In the genomic region with DNA sequence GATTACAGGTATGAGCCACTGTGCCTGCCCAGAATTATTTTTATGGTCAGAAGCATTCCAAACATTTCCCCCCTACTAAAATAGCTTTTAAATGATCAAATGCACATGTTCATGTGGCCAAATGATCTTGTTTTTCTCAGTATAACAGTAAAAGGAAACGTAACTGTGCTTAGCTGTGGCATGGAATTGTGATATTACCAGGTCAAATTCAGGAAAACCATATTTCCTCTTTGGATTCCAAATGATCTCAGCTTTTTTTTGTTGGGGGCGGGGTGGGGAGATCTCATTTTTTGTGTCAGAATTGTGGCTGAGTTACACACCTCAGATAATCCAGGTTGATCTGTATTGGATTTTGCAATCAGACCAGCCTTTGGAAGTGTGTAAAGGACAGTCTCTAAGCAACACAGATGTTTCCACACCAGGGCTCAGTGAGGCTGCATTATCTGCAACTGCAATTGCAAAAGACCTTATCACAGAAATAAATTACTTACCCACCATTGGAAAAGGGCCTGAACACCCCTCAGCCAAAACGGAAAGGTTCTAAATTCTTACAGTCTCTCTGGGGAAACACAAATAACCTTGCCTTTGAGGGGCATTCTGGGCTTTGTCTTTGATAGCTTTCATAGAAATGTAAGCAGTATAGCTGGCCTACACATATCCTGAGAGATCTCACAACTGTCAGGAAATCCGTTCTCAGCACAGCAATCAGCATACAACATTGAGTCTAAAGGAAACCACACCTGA, we compare ENCODE assay signal across 8 cellular contexts. TPM values are rescaled to one million over a fixed set of nuclear protein-coding genes. Genes with fewer than 3 reads are reported as not detected.
DNase-seq lines count a peak whose midpoint lies in the region; ATAC-seq lines count a peak whose summit lies in the region.

No MANE protein-coding gene starts in this region.

- DNase-seq in amniotic epithelial cell (ENCODE audit: low read depth) (peak; percentile 86), lung microvascular endothelial cell (ENCODE audit: low read depth in 2 of 2) (peak; percentile 83 to 89), T1000 (lab: John Stamatoyannopoulos, UW) (no peak), NCI-H345 treated with DMSO at 0.1 percent for 48 hours (lab: John Stamatoyannopoulos, UW; ENCODE audit: unreplicated experiment) (no peak)

- ATAC-seq in GM18502 (IDR thresholded peaks at IDR 0.05; ENCODE audit: poor library complexity, unreplicated experiment): peak; percentile 51
- ATAC-seq in HG03571 (IDR thresholded peaks at IDR 0.05; ENCODE audit: unreplicated experiment): peak; percentile 49
- ATAC-seq in HG03354 (IDR thresholded peaks at IDR 0.05; ENCODE audit: poor library complexity, severe bottlenecking, unreplicated experiment): no peak
- no peak for ATAC-seq in GM19452 (IDR thresholded peaks at IDR 0.05; ENCODE audit: unreplicated experiment)

RNA-seq across cellular contexts. Expression of a gene that starts 8.4 kb away (rescaled TPM):
- total RNA-seq in lung microvascular endothelial cell: 30.1 and 36.1 TPM in 2 replicates

Comparison
In these comparisons a context has a peak if more than half of its experiments do, and no peak if none do; other contexts are left out.
1. ATAC-seq: peak in GM18502 (single experiment) and HG03571 (single experiment); none in HG03354 (single experiment) and GM19452 (single experiment).
2. DNase-seq: peak in amniotic epithelial cell (single experiment) and lung microvascular endothelial cell (2 of 2); none in T1000 (single experiment) and NCI-H345 treated with DMSO at 0.1 percent for 48 hours (single experiment).